In the genomic region with DNA sequence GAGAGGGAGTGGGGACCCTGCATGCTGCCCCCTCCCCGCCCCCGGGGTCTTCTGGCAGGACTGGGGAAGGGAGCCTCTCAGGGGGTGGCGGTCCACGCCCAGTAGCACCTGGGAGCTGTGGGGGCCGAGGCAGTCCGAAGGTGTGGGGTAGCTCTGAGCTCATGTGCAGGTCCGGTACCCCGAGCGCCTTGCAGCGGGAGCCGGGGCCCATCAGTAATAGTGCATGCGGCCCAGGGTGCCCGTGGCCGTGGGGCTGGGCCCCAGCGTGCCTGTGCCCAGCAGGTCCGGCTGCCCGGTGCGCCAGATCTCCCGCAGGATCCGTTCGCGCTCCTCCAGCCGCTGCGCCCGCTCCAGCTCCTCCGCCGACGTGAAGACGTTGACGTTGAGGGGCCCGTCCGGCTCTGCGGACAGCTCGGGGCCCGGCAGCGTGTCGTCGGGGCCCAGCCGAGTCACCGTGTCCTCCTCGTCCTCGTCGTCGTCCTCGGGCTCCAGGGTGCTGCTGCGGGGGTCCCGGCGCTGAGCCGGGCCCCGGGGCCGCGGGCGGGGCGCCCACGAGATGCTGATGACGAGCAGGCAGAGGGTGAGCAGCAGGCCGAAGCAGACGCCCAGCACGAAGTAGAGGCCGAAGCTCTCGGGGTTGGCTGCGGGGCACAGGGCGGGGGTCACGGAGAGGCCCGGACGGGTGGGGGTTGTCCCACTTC, we compare ENCODE assay signal across 8 cellular contexts. TPM values are rescaled to one million over a fixed set of nuclear protein-coding genes. Genes with fewer than 3 reads are reported as not detected.
A peak's percentile ranks its signal among the peaks of the same experiment; 100 is the strongest.
DNase-seq lines count a peak whose midpoint lies in the region; ATAC-seq and TF ChIP-seq lines count a peak whose summit lies in the region.

No MANE protein-coding gene starts in this region.

- TF ChIP-seq POLR2A in spleen (IDR thresholded peaks at IDR 0.05) (no peak), erythroblast (IDR thresholded peaks at IDR 0.05; ENCODE audit: low read length) (no peak)

- no peak overlapping the region for H3K27ac Mint-ChIP-seq in activated naive CD8-positive, alpha-beta T cell treated with anti-CD3 and anti-CD28 coated beads, Interleukin-2, amount 10 ng/mL, durations not matched to agents 7 days and 5 days

- H3K4me3 ChIP-seq in H7 (ENCODE audit: insufficient read depth, low read depth, low read length) (peak overlapping the region; percentile 83), iPS-20b (ENCODE audit: low read length) (peak overlapping the region; percentile 74), spleen (peak overlapping the region; percentile 59 to 91 (median 68))

- POLR2A ChIA-PET in activated naive CD8-positive, alpha-beta T cell treated with anti-CD3 and anti-CD28 coated beads, Interleukin-2, amount 10 ng/mL, durations not matched to agents 7 days and 5 days (lab: Charles Lee), result interaction anchor here (1.3 to 4.5 kb wide), 6 partner anchors 13 to 173 kb away, joined by 3 to 24 read pairs (median 7); partner anchors contain the start of genes SH3D21, STK40, THRAP3 and TRAPPC3

- DNase-seq in H7, result peak; percentile 82
- DNase-seq in activated naive CD8-positive, alpha-beta T cell treated with anti-CD3 and anti-CD28 coated beads, Interleukin-2, amount 10 ng/mL, durations not matched to agents 7 days and 5 days, result peak; percentile 44
- peak; percentile 74 for DNase-seq in spleen
- no peak for DNase-seq in erythroblast (lab: John Stamatoyannopoulos, UW)
- DNase-seq in NCI-H2029 treated with DMSO at 0.1 percent for 48 hours (lab: John Stamatoyannopoulos, UW), result no peak
- DNase-seq in globus pallidus (ENCODE audit: low spot score), result no peak

- no peak for TF ChIP-seq CTCF in spleen (IDR thresholded peaks at IDR 0.05 in 8 of 11, conservative IDR thresholded peaks at IDR 0.05 in 3 of 11)

- no peak overlapping the region for H3K27ac ChIP-seq in iPS-20b (ENCODE audit: low read length)
- peak overlapping the region in 7 of 8 donors; percentile 76 to 90 (median 84) for H3K27ac ChIP-seq in spleen

- H3K27me3 ChIP-seq in H7 (ENCODE audit: control insufficient read depth, insufficient read depth, low read length) (peaks cover 23% of the 10 kb centered on the region), iPS-20b (ENCODE audit: insufficient read depth, low read length) (peaks cover 55% of the 10 kb centered on the region), spleen (replicated peaks in 1 of 7) (peaks cover 0 to 49% (median 0%) of the 10 kb centered on the region in 7 donors)

- H3K9ac ChIP-seq in iPS-20b (ENCODE audit: low read depth, low read length), result peak overlapping the region; percentile 53; the same call in 1 of the 2 replicates

- intact Hi-C loops in spleen (cut with DNase I; ENCODE audit: low total_unique reads), result no loop called here

- H3K4me1 ChIP-seq in iPS-20b (ENCODE audit: insufficient read depth, low read length) (peaks cover 12% of the 10 kb centered on the region), spleen (peaks cover 13 to 60% (median 49%) of the 10 kb centered on the region in 6 donors)

- no peaks in the 10 kb centered on the region for H3K9me3 Mint-ChIP-seq in activated naive CD8-positive, alpha-beta T cell treated with anti-CD3 and anti-CD28 coated beads, Interleukin-2, amount 10 ng/mL, durations not matched to agents 7 days and 5 days

- peaks cover 34% of the 10 kb centered on the region for H3K4me1 Mint-ChIP-seq in activated naive CD8-positive, alpha-beta T cell treated with anti-CD3 and anti-CD28 coated beads, Interleukin-2, amount 10 ng/mL, durations not matched to agents 7 days and 5 days

- peak overlapping the region; percentile 83 for H3K4me3 Mint-ChIP-seq in activated naive CD8-positive, alpha-beta T cell treated with anti-CD3 and anti-CD28 coated beads, Interleukin-2, amount 10 ng/mL, durations not matched to agents 7 days and 5 days

- H3K27me3 Mint-ChIP-seq in activated naive CD8-positive, alpha-beta T cell treated with anti-CD3 and anti-CD28 coated beads, Interleukin-2, amount 10 ng/mL, durations not matched to agents 7 days and 5 days, result peaks cover 2% of the 10 kb centered on the region

- H3K36me3 ChIP-seq in H7 (replicated peaks; ENCODE audit: control insufficient read depth, insufficient read depth, low read length) (no peaks in the 10 kb centered on the region), iPS-20b (ENCODE audit: insufficient read depth, low read depth, low read length) (no peaks in the 10 kb centered on the region), spleen (peaks cover 0 to 7% (median 0%) of the 10 kb centered on the region in 6 donors)

- peaks cover 13% of the 10 kb centered on the region for H3K36me3 Mint-ChIP-seq in activated naive CD8-positive, alpha-beta T cell treated with anti-CD3 and anti-CD28 coated beads, Interleukin-2, amount 10 ng/mL, durations not matched to agents 7 days and 5 days

- WGBS in spleen, 5 donors, result 41 to 53% (median 44%) methylated on average over 29 to 66 of the region's 66 CpGs

- no peaks in the 10 kb centered on the region for H3K9me3 ChIP-seq in iPS-20b (ENCODE audit: insufficient read depth, low read depth, low read length)
- H3K9me3 ChIP-seq in spleen, result no peaks in the 10 kb centered on the region

- no peak for ATAC-seq in activated naive CD8-positive, alpha-beta T cell treated with anti-CD3 and anti-CD28 coated beads, Interleukin-2, amount 10 ng/mL, durations not matched to agents 7 days and 5 days (ENCODE audit: low read depth)
- no peak for ATAC-seq in GM18520 (IDR thresholded peaks at IDR 0.05; ENCODE audit: unreplicated experiment)

RNA-seq across cellular contexts. Expression of gene EVA1B, which starts 1.2 kb away (rescaled TPM):
- 61.4 and 87.2 TPM in 2 replicates for total RNA-seq in H7 (2014; rRNA removed; shearing (Covaris generic))
- 10 to 100 TPM; 11.6 to 14.1 TPM for total RNA-seq in activated naive CD8-positive, alpha-beta T cell treated with anti-CD3 and anti-CD28 coated beads, Interleukin-2, amount 10 ng/mL, durations not matched to agents 7 days and 5 days
- total RNA-seq in spleen, result 10 to 100 TPM; 31.1 to 77.4 (median 43.7) TPM
- 10 to 100 TPM; 17.2 to 45.1 (median 37.4) TPM for polyA plus RNA-seq in spleen

RNA-seq across cellular contexts. Expression of gene SH3D21, which starts 16.1 kb away (rescaled TPM):
- 4.7 and 4.8 TPM in 2 replicates for total RNA-seq in H7 (2014; rRNA removed; shearing (Covaris generic))
- total RNA-seq in activated naive CD8-positive, alpha-beta T cell treated with anti-CD3 and anti-CD28 coated beads, Interleukin-2, amount 10 ng/mL, durations not matched to agents 7 days and 5 days, result 10 to 100 TPM; 24.9 to 26.5 TPM
- 1 to 10 TPM; 1.7 to 9.4 (median 7.2) TPM for total RNA-seq in spleen
- 1 to 10 TPM; 1.7 to 5.1 (median 1.9) TPM for polyA plus RNA-seq in spleen

Comparison
In these comparisons a context has a peak if more than half of its experiments do, and no peak if none do; other contexts are left out.
1. DNase-seq: peak in H7 (single experiment), activated naive CD8-positive, alpha-beta T cell treated with anti-CD3 and anti-CD28 coated beads, Interleukin-2, amount 10 ng/mL, durations not matched to agents 7 days and 5 days (single experiment) and spleen (single experiment); none in erythroblast (0 of 2), NCI-H2029 treated with DMSO at 0.1 percent for 48 hours (single experiment) and globus pallidus (single experiment).
2. Peak in every context shown above with its lines, with median percentiles within 50 percentile points of each other: H3K4me3 ChIP-seq.